ENCODE assay signal across 8 cellular contexts in genomic region chr7:159239028-159239427, GRCh38.
"Had no signal": no experiment of that assay in that cellular context is flagged by ENCODE, and none has a peak within 500 bp of the region (broad histone marks: within the 10 kb centered on the region; RNA-seq: fewer than 3 reads in every experiment).

No MANE protein-coding gene starts in this region.

- H3K4me3 ChIP-seq: GM12878 had no signal

- ATAC-seq: GM12878 had no signal

- FAIRE-seq: G401.6, GM12878, GM12891, GM12892, GM18507, GM19239 had no signal

- DNase-seq: GDM1, GF-D8 had no signal
